In genomic region chr1:25343872-25344271, GRCh38 we compare ENCODE assay signal across 1 cellular context.
TF ChIP-seq lines count a peak whose summit lies in the region.

No MANE protein-coding gene starts in this region.

TF ChIP-seq in GM23338, 12 proteins besides CTCF, POLR2A, EP300 and RAD21 (continued from another document):
- TF ChIP-seq NANOG (IDR thresholded peaks at IDR 0.05; ENCODE audit: borderline replicate concordance): no peak
- TF ChIP-seq EZH2 (IDR thresholded peaks at IDR 0.05; ENCODE audit: low read depth, unreplicated experiment): no peak
- TF ChIP-seq, protein P1, sequence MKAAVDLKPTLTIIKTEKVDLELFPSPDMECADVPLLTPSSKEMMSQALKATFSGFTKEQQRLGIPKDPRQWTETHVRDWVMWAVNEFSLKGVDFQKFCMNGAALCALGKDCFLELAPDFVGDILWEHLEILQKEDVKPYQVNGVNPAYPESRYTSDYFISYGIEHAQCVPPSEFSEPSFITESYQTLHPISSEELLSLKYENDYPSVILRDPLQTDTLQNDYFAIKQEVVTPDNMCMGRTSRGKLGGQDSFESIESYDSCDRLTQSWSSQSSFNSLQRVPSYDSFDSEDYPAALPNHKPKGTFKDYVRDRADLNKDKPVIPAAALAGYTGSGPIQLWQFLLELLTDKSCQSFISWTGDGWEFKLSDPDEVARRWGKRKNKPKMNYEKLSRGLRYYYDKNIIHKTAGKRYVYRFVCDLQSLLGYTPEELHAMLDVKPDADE (IDR thresholded peaks at IDR 0.05): no peak
- TF ChIP-seq ZNF114 (CRISPR knock-in tag; IDR thresholded peaks at IDR 0.05): no peak
